Comparison of ENCODE assay signal across 9 cellular contexts in the genomic region with DNA sequence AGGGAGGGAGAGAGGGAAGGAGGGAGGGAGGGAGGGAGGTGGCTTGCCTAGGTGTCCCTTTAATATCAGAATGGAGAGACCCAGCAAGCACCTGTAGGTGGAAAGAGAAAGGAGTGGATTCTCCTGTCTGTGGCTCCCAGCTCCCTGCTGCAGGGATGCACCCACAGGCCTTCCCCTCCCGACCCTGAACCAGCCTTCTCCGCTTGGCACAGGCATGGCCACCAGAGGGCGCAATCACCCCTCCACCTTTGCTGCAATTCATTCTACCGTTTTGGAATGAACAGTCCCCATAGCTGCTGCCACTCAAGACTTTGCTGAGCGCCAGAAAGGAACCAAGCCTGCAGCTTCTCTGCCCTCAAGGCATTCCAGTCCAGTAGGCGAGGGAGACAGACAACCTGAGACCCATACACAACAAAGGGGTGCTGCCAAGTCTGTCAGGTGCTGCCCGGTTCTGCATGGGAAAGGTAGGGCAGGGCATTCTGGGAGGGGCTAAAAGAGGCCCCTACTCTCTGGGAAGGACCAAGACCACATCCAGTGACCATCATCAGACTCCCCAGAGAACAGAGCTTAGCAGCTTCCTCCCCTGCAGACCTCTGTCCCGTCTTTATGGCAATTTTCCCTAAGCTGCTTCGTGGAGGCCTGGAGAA. TPM values are rescaled to one million over a fixed set of nuclear protein-coding genes. Genes with fewer than 3 reads are reported as not detected.
DNase-seq lines count a peak whose midpoint lies in the region; ATAC-seq, FAIRE-seq and TF ChIP-seq lines count a peak whose summit lies in the region.
"Had no signal": no experiment of that assay in that cellular context is flagged by ENCODE, and none has a peak within 500 bp of the region (broad histone marks: within the 10 kb centered on the region; RNA-seq: fewer than 3 reads in every experiment).

No MANE protein-coding gene starts in this region.

- H3K9me3 ChIP-seq in esophagus squamous epithelium = no peaks in the 10 kb centered on the region

- 25 to 35% methylated on average over 4 to 8 of the region's 9 CpGs for WGBS in esophagus squamous epithelium, 2 donors

- peak overlapping the region; percentile 33 for H3K4me3 Mint-ChIP-seq in activated T-cell treated with anti-CD3 and anti-CD28 coated beads, Interleukin-2, amount 50 U/mL, for 4 hours
- peak overlapping the region in 2 of 3 experiments; percentile 39 to 46 for H3K4me3 Mint-ChIP-seq in nephron

- peaks cover 3% of the 10 kb centered on the region for H3K36me3 Mint-ChIP-seq in activated T-cell treated with anti-CD3 and anti-CD28 coated beads, Interleukin-2, amount 50 U/mL, for 4 hours (ENCODE audit: insufficient read depth)
- peaks cover 10% of the 10 kb centered on the region for H3K36me3 Mint-ChIP-seq in nephron (ENCODE audit: low read depth)

- H3K4me1 ChIP-seq in esophagus squamous epithelium = peaks cover 33 to 64% (median 41%) of the 10 kb centered on the region in 3 donors

- FAIRE-seq in RCC 7860 (lab: Jason Lieb, UNC) = no peak
- FAIRE-seq: islet of Langerhans had no signal

- TF ChIP-seq POLR2A in esophagus squamous epithelium (IDR thresholded peaks at IDR 0.05) = no peak

- peaks cover 90% of the 10 kb centered on the region for H3K4me1 Mint-ChIP-seq in activated T-cell treated with anti-CD3 and anti-CD28 coated beads, Interleukin-2, amount 50 U/mL, for 4 hours (ENCODE audit: low read depth)
- peaks cover 33% of the 10 kb centered on the region for H3K4me1 Mint-ChIP-seq in nephron

- no peak for TF ChIP-seq EP300 in Ishikawa (IDR thresholded peaks at IDR 0.05; ENCODE audit: borderline replicate concordance)

- no peaks in the 10 kb centered on the region for H3K27me3 ChIP-seq in esophagus squamous epithelium

- no peaks in the 10 kb centered on the region for H3K27me3 Mint-ChIP-seq in activated T-cell treated with anti-CD3 and anti-CD28 coated beads, Interleukin-2, amount 50 U/mL, for 4 hours (ENCODE audit: low read depth)
- peaks cover 3% of the 10 kb centered on the region for H3K27me3 Mint-ChIP-seq in nephron (ENCODE audit: low read depth)

- peaks cover 0 to 7% (median 0%) of the 10 kb centered on the region in 3 donors for H3K36me3 ChIP-seq in esophagus squamous epithelium

- intact Hi-C loops in esophagus squamous epithelium (cut with DNase I) = loop anchor here (5.0 kb wide), 1 partner anchor 122 kb away; no protein-coding TSS in a partner anchor

- no peak overlapping the region for H3K27ac ChIP-seq in esophagus squamous epithelium

- no peaks in the 10 kb centered on the region for H3K9me3 Mint-ChIP-seq in activated T-cell treated with anti-CD3 and anti-CD28 coated beads, Interleukin-2, amount 50 U/mL, for 4 hours
- H3K9me3 Mint-ChIP-seq in nephron = no peaks in the 10 kb centered on the region

- TF ChIP-seq CTCF in GM12872 (IDR thresholded peaks at IDR 0.05; ENCODE audit: insufficient read depth, low read depth, low read length) (peak; percentile 99), esophagus squamous epithelium (IDR thresholded peaks at IDR 0.05) (peak; percentile 85 to 96 (median 90)), nephron (IDR thresholded peaks at IDR 0.05; ENCODE audit: unreplicated experiment in 3 of 3) (peak; percentile 83 to 88 (median 88))

- DNase-seq in RCC 7860 (ENCODE audit: low spot score) (peak; percentile 46), esophagus squamous epithelium (lab: John Stamatoyannopoulos, UW) (no peak)
- DNase-seq in activated T-cell treated with anti-CD3 and anti-CD28 coated beads, Interleukin-2, amount 50 U/mL, for 4 hours = peak; percentile 90
- DNase-seq in stimulated activated naive CD4-positive, alpha-beta T cell (lab: John Stamatoyannopoulos, UW) = peak; percentile 69 to 91 (median 80)

- TF ChIP-seq RAD21 in Ishikawa (IDR thresholded peaks at IDR 0.05; ENCODE audit: low read depth) = peak; percentile 88

- ATAC-seq in activated T-cell treated with anti-CD3 and anti-CD28 coated beads, Interleukin-2, amount 50 U/mL, for 4 hours = peak; percentile 64 to 72
- no peak for ATAC-seq in HG02840 (IDR thresholded peaks at IDR 0.05; ENCODE audit: low FRiP score, unreplicated experiment)

- H3K4me3 ChIP-seq in esophagus squamous epithelium = no peak overlapping the region

- H3K27ac Mint-ChIP-seq in nephron = peak overlapping the region; percentile 73 to 88 (median 82)

TF ChIP-seq in Ishikawa, 13 proteins besides CTCF, POLR2A, EP300 and RAD21:
- TF ChIP-seq ZBTB7A (IDR thresholded peaks at IDR 0.05; ENCODE audit: low read depth) = no peak
- peak; percentile 56; the same call in 1 of the 2 replicates for TF ChIP-seq NFIC (IDR thresholded peaks at IDR 0.05)
- TF ChIP-seq YY1 (IDR thresholded peaks at IDR 0.05; ENCODE audit: low read depth) = no peak
- no peak for TF ChIP-seq TAF1 (IDR thresholded peaks at IDR 0.05; ENCODE audit: low read depth)
- TF ChIP-seq FOXM1 (IDR thresholded peaks at IDR 0.05; ENCODE audit: borderline replicate concordance, low read depth) = no peak
- TF ChIP-seq, protein P1, sequence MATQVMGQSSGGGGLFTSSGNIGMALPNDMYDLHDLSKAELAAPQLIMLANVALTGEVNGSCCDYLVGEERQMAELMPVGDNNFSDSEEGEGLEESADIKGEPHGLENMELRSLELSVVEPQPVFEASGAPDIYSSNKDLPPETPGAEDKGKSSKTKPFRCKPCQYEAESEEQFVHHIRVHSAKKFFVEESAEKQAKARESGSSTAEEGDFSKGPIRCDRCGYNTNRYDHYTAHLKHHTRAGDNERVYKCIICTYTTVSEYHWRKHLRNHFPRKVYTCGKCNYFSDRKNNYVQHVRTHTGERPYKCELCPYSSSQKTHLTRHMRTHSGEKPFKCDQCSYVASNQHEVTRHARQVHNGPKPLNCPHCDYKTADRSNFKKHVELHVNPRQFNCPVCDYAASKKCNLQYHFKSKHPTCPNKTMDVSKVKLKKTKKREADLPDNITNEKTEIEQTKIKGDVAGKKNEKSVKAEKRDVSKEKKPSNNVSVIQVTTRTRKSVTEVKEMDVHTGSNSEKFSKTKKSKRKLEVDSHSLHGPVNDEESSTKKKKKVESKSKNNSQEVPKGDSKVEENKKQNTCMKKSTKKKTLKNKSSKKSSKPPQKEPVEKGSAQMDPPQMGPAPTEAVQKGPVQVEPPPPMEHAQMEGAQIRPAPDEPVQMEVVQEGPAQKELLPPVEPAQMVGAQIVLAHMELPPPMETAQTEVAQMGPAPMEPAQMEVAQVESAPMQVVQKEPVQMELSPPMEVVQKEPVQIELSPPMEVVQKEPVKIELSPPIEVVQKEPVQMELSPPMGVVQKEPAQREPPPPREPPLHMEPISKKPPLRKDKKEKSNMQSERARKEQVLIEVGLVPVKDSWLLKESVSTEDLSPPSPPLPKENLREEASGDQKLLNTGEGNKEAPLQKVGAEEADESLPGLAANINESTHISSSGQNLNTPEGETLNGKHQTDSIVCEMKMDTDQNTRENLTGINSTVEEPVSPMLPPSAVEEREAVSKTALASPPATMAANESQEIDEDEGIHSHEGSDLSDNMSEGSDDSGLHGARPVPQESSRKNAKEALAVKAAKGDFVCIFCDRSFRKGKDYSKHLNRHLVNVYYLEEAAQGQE (IDR thresholded peaks at IDR 0.05; ENCODE audit: low read depth) = no peak
- TF ChIP-seq EGR1 (IDR thresholded peaks at IDR 0.05) = no peak
- TF ChIP-seq, protein P2, sequence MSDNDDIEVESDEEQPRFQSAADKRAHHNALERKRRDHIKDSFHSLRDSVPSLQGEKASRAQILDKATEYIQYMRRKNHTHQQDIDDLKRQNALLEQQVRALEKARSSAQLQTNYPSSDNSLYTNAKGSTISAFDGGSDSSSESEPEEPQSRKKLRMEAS (IDR thresholded peaks at IDR 0.05) = no peak

RNA-seq across cellular contexts. Expression of gene TLR9, which starts 4.9 kb away (rescaled TPM):
- total RNA-seq in activated T-cell treated with anti-CD3 and anti-CD28 coated beads, Interleukin-2, amount 50 U/mL, for 4 hours = under 1 TPM in 1 of 3 donors, not detected in 2; 0.18 TPM
- not detected for total RNA-seq in esophagus squamous epithelium

RNA-seq across cellular contexts. Expression of gene TWF2, which starts 18.5 kb away (rescaled TPM):
- total RNA-seq in activated T-cell treated with anti-CD3 and anti-CD28 coated beads, Interleukin-2, amount 50 U/mL, for 4 hours = 10 to 100 TPM; 69.7 to 76.5 (median 72.8) TPM
- 10 to 100 TPM; 31.6 to 74.9 (median 55.7) TPM for total RNA-seq in esophagus squamous epithelium

RNA-seq across cellular contexts. Expression of gene ALAS1, which starts 22.5 kb away (rescaled TPM):
- total RNA-seq in activated T-cell treated with anti-CD3 and anti-CD28 coated beads, Interleukin-2, amount 50 U/mL, for 4 hours = 10 to 100 TPM; 61.8 to 70.9 (median 66.2) TPM
- total RNA-seq in esophagus squamous epithelium = 10 to 100 TPM; 28.3 to 45.5 (median 35.1) TPM

RNA-seq across cellular contexts. Expression of gene PPM1M, which starts 25.1 kb away (rescaled TPM):
- 10 to 100 TPM; 26.6 to 40.0 (median 39.7) TPM for total RNA-seq in activated T-cell treated with anti-CD3 and anti-CD28 coated beads, Interleukin-2, amount 50 U/mL, for 4 hours
- total RNA-seq in esophagus squamous epithelium = 10 to 100 TPM in 3 of 4 donors, 1 to 10 TPM in 1; 3.2 to 25.6 (median 12.3) TPM

RNA-seq across cellular contexts. Expression of gene WDR82, which starts 57.9 kb away (rescaled TPM):
- 100 to 1,000 TPM; 107 to 119 (median 115) TPM for total RNA-seq in activated T-cell treated with anti-CD3 and anti-CD28 coated beads, Interleukin-2, amount 50 U/mL, for 4 hours
- total RNA-seq in esophagus squamous epithelium = 10 to 100 TPM; 42.7 to 58.7 (median 52.9) TPM
